ENCODE assay signal across 11 cellular contexts in genomic region chr19:33438016-33438671, GRCh38.
DNase-seq lines count a peak whose midpoint lies in the region; ATAC-seq, FAIRE-seq and TF ChIP-seq lines count a peak whose summit lies in the region.
"Had no signal": no experiment of that assay in that cellular context is flagged by ENCODE, and none has a peak within 500 bp of the region (broad histone marks: within the 10 kb centered on the region; RNA-seq: fewer than 3 reads in every experiment).

No MANE protein-coding gene starts in this region.

- no peak overlapping the region for H3K9ac ChIP-seq in PC-3 (ENCODE audit: low read length)

- no peaks in the 10 kb centered on the region for H3K79me2 ChIP-seq in PC-3 (ENCODE audit: low read length)

- WGBS in small intestine, 3 donors: 22 to 57% (median 40%) methylated on average over 10 of the region's 10 CpGs

- FAIRE-seq in small intestine (lab: Jason Lieb, UNC): no peak
- FAIRE-seq: A204.1 had no signal

- no peaks in the 10 kb centered on the region for H3K27me3 Mint-ChIP-seq in WTC11 (ENCODE audit: low read depth)
- H3K27me3 Mint-ChIP-seq in activated naive CD4-positive, alpha-beta T cell treated with anti-CD3 and anti-CD28 coated beads for 36 hours (ENCODE audit: low read depth): no peaks in the 10 kb centered on the region

- no peak for ATAC-seq in PC-3
- peak; percentile 66 for ATAC-seq in Right ventricle myocardium superior (ENCODE audit: poor library complexity)
- no peak for ATAC-seq in WTC11
- ATAC-seq: esophagus mucosa had no signal

- TF ChIP-seq CTCF in PC-3 (conservative IDR thresholded peaks at IDR 0.05; ENCODE audit: low read depth, low read length) (peak; percentile 37; the same call in 1 of the 2 replicates), WTC11 (IDR thresholded peaks at IDR 0.05) (no peak), GM13977 (IDR thresholded peaks at IDR 0.05; ENCODE audit: extremely low read depth, insufficient read depth, missing control alignments) (no peak)

- H3K4me3 ChIP-seq in PC-3 (ENCODE audit: low read length) (no peak overlapping the region), small intestine (ENCODE audit: low read depth in 1 of 2, low read length in 2 of 2) (no peak overlapping the region)

- H2AFZ ChIP-seq in PC-3 (ENCODE audit: low read length): no peak overlapping the region

- no peaks in the 10 kb centered on the region for H3K36me3 Mint-ChIP-seq in WTC11
- no peaks in the 10 kb centered on the region for H3K36me3 Mint-ChIP-seq in activated naive CD4-positive, alpha-beta T cell treated with anti-CD3 and anti-CD28 coated beads for 36 hours (ENCODE audit: low read depth)

- no peaks in the 10 kb centered on the region for H3F3A ChIP-seq in PC-3 (ENCODE audit: low read length, unreplicated experiment)

- H3K4me2 ChIP-seq in PC-3 (ENCODE audit: low read length): no peak overlapping the region

- POLR2A ChIA-PET in PC-3 (lab: Charles Lee; ENCODE audit: unreplicated experiment) (no interaction called here), WTC11 (lab: Charles Lee) (no interaction called here)

- H3K27ac ChIP-seq in PC-3 (ENCODE audit: low read length) (no peak overlapping the region), small intestine (ENCODE audit: low read depth in 1 of 2, low read length in 1 of 2) (no peak overlapping the region)

- H3K36me3 ChIP-seq in PC-3 (ENCODE audit: low read depth, low read length) (no peaks in the 10 kb centered on the region), small intestine (ENCODE audit: control insufficient read depth in 2 of 2, insufficient read depth in 2 of 2, low read length in 2 of 2) (peaks cover 0 to 4% of the 10 kb centered on the region in 2 donors)

- H4K20me1 ChIP-seq in PC-3 (ENCODE audit: low read length): no peaks in the 10 kb centered on the region

- H3K9me2 ChIP-seq in PC-3 (replicated peaks; ENCODE audit: low read length): no peaks in the 10 kb centered on the region

- no peaks in the 10 kb centered on the region for H3K4me1 Mint-ChIP-seq in WTC11
- no peaks in the 10 kb centered on the region for H3K4me1 Mint-ChIP-seq in activated naive CD4-positive, alpha-beta T cell treated with anti-CD3 and anti-CD28 coated beads for 36 hours (ENCODE audit: low read depth)

- H3K9me3 ChIP-seq in PC-3 (ENCODE audit: low read length): no peaks in the 10 kb centered on the region
- no peaks in the 10 kb centered on the region for H3K9me3 ChIP-seq in small intestine (ENCODE audit: control insufficient read depth, low read depth)

- H3K27me3 ChIP-seq in PC-3 (ENCODE audit: low read length) (no peaks in the 10 kb centered on the region), small intestine (ENCODE audit: control insufficient read depth in 2 of 2, insufficient read depth in 2 of 2, low read length in 2 of 2) (no peaks in the 10 kb centered on the region)

- DNase-seq in NCI-H1105 treated with DMSO at 0.1 percent for 48 hours (lab: John Stamatoyannopoulos, UW) (peak; percentile 35), NCI-H1105 (lab: John Stamatoyannopoulos, UW) (no peak), PC-3 (peak; percentile 1), Right ventricle myocardium superior (peak; percentile 54), small intestine (peak; percentile 70), WTC11 (ENCODE audit: low spot score) (no peak), GM13977 (ENCODE audit: low spot score) (no peak)
- DNase-seq in activated naive CD4-positive, alpha-beta T cell treated with anti-CD3 and anti-CD28 coated beads for 36 hours: no peak

- intact Hi-C loops in PC-3 (cut with micrococcal nuclease): no loop called here
- intact Hi-C loops in Right ventricle myocardium superior (cut with DNase I): no loop called here
- intact Hi-C loops in activated naive CD4-positive, alpha-beta T cell treated with anti-CD3 and anti-CD28 coated beads for 36 hours (cut with micrococcal nuclease): no loop called here

- no peaks in the 10 kb centered on the region for H3K9me3 Mint-ChIP-seq in WTC11
- no peaks in the 10 kb centered on the region for H3K9me3 Mint-ChIP-seq in activated naive CD4-positive, alpha-beta T cell treated with anti-CD3 and anti-CD28 coated beads for 36 hours
- H3K9me3 Mint-ChIP-seq: activated T-helper 2 cell treated with anti-CD3 and anti-CD28 coated beads, Interferon-gamma antibody, Interleukin-2, Interleukin-4, amounts not matched to agents 10 μg/mL and 5 μg/mL and 100 μg/mL, durations not matched to agents 14 hours and 24 hours and 36 hours had no signal

- CTCF ChIA-PET in PC-3 (lab: Charles Lee) (no interaction called here), WTC11 (lab: Charles Lee) (no interaction called here)
- CTCF ChIA-PET in activated naive CD4-positive, alpha-beta T cell treated with anti-CD3 and anti-CD28 coated beads for 36 hours (lab: Charles Lee): no interaction called here

- no peak overlapping the region for H3K4me3 Mint-ChIP-seq in WTC11
- no peak overlapping the region for H3K4me3 Mint-ChIP-seq in activated naive CD4-positive, alpha-beta T cell treated with anti-CD3 and anti-CD28 coated beads for 36 hours

- no TSS peak for BruUV-seq in PC-3 (replicated peaks; lab: Mats Ljungman, UMichigan)

- no peak overlapping the region for H3K27ac Mint-ChIP-seq in WTC11
- no peak overlapping the region for H3K27ac Mint-ChIP-seq in activated naive CD4-positive, alpha-beta T cell treated with anti-CD3 and anti-CD28 coated beads for 36 hours
- H3K27ac Mint-ChIP-seq: activated T-helper 2 cell treated with anti-CD3 and anti-CD28 coated beads, Interferon-gamma antibody, Interleukin-2, Interleukin-4, amounts not matched to agents 10 μg/mL and 5 μg/mL and 100 μg/mL, durations not matched to agents 14 hours and 24 hours and 36 hours had no signal

- H3K4me1 ChIP-seq in PC-3 (ENCODE audit: insufficient read depth, low read length) (no peaks in the 10 kb centered on the region), small intestine (ENCODE audit: control insufficient read depth in 2 of 2, insufficient read depth in 1 of 2, low read depth in 1 of 2, low read length in 1 of 2) (no peaks in the 10 kb centered on the region)

- in situ Hi-C loops in GM13977 (cut with MboI; ENCODE audit: low pct_unique_long_range_greater_than_20kb, low sequenced_read_pairs, unreplicated experiment): no loop called here

TF ChIP-seq in WTC11, 78 proteins besides CTCF, POLR2A, EP300 and RAD21:
- TF ChIP-seq PREB (CRISPR knock-in tag; IDR thresholded peaks at IDR 0.05; ENCODE audit: borderline replicate concordance) (no peak), IRF2 (CRISPR knock-in tag; IDR thresholded peaks at IDR 0.05; ENCODE audit: borderline replicate concordance, low read depth) (no peak), ZNF671 (CRISPR knock-in tag; IDR thresholded peaks at IDR 0.05) (no peak), NR3C1 (CRISPR knock-in tag; conservative IDR thresholded peaks at IDR 0.05; ENCODE audit: low read depth) (no peak), ATF1 (CRISPR knock-in tag; IDR thresholded peaks at IDR 0.05) (no peak), IRF1 (CRISPR knock-in tag; IDR thresholded peaks at IDR 0.05) (no peak), ATF6 (CRISPR knock-in tag; IDR thresholded peaks at IDR 0.05) (no peak), ATF3 (CRISPR knock-in tag; conservative IDR thresholded peaks at IDR 0.05) (no peak), E2F4 (CRISPR knock-in tag; IDR thresholded peaks at IDR 0.05; ENCODE audit: borderline replicate concordance, low read depth) (no peak), ELF4 (CRISPR knock-in tag; IDR thresholded peaks at IDR 0.05; ENCODE audit: low read depth) (no peak)

Comparison
In these comparisons a context has a peak if more than half of its experiments do, and no peak if none do; other contexts are left out.
1. DNase-seq: peak in NCI-H1105 treated with DMSO at 0.1 percent for 48 hours (single experiment), PC-3 (single experiment), Right ventricle myocardium superior (single experiment) and small intestine (single experiment); none in NCI-H1105 (single experiment), WTC11 (single experiment), GM13977 (single experiment) and activated naive CD4-positive, alpha-beta T cell treated with anti-CD3 and anti-CD28 coated beads for 36 hours (single experiment).